In genomic region chr3:129485681-129486056, GRCh38 we compare ENCODE assay signal across 9 cellular contexts. TPM values are rescaled to one million over a fixed set of nuclear protein-coding genes. Genes with fewer than 3 reads are reported as not detected.
A peak's percentile ranks its signal among the peaks of the same experiment; 100 is the strongest.
DNase-seq lines count a peak whose midpoint lies in the region; ATAC-seq and TF ChIP-seq lines count a peak whose summit lies in the region.
"Had no signal": no experiment of that assay in that cellular context is flagged by ENCODE, and none has a peak within 500 bp of the region (broad histone marks: within the 10 kb centered on the region; RNA-seq: fewer than 3 reads in every experiment).

No MANE protein-coding gene starts in this region.

- 34 to 38% methylated on average over 8 of the region's 8 CpGs for WGBS in lung, 2 donors
- WGBS in upper lobe of left lung, 2 donors = 42 to 57% methylated on average over 8 of the region's 8 CpGs

- H3K9me3 ChIP-seq in NT2/D1 (ENCODE audit: insufficient read depth, low read length) = no peaks in the 10 kb centered on the region
- H3K9me3 ChIP-seq in lung (ENCODE audit: control insufficient read depth in 2 of 2, insufficient read depth in 1 of 2, low read length in 1 of 2) = no peaks in the 10 kb centered on the region
- no peaks in the 10 kb centered on the region for H3K9me3 ChIP-seq in upper lobe of left lung
- no peaks in the 10 kb centered on the region for H3K9me3 ChIP-seq in SJCRH30 (replicated peaks)

- H3K27me3 ChIP-seq in NT2/D1 (ENCODE audit: insufficient read depth, insufficient read length) = no peaks in the 10 kb centered on the region
- H3K27me3 ChIP-seq in dorsolateral prefrontal cortex = no peaks in the 10 kb centered on the region
- H3K27me3 ChIP-seq in lung (ENCODE audit: control insufficient read depth, insufficient read depth) = no peaks in the 10 kb centered on the region
- H3K27me3 ChIP-seq in upper lobe of left lung = no peaks in the 10 kb centered on the region
- H3K27me3 ChIP-seq in SJCRH30 = no peaks in the 10 kb centered on the region

- peak; percentile 46 for ATAC-seq in lung (ENCODE audit: insufficient read depth, low FRiP score)
- ATAC-seq in upper lobe of left lung (ENCODE audit: low FRiP score in 2 of 2) = peak; percentile 73 to 85
- no peak for ATAC-seq in HG03025 (IDR thresholded peaks at IDR 0.05; ENCODE audit: low FRiP score, unreplicated experiment)

- TF ChIP-seq EP300 in upper lobe of left lung (IDR thresholded peaks at IDR 0.05) = peak in 1 of 4 donors; percentile 44

- H3K4me3 ChIP-seq in NT2/D1 (ENCODE audit: insufficient read length, low read depth) (no peak overlapping the region), dorsolateral prefrontal cortex (no peak overlapping the region), lung (no peak overlapping the region), upper lobe of left lung (no peak overlapping the region), SJCRH30 (no peak overlapping the region)

- H3K9ac ChIP-seq in NT2/D1 (ENCODE audit: insufficient read length, low read depth) = peak overlapping the region; percentile 70

- H3K4me1 ChIP-seq in NT2/D1 (ENCODE audit: insufficient read depth, insufficient read length) = peaks cover 27% of the 10 kb centered on the region
- H3K4me1 ChIP-seq in lung (ENCODE audit: control insufficient read depth in 2 of 2, insufficient read depth in 2 of 2, low read length in 2 of 2) = peaks cover 0 to 15% of the 10 kb centered on the region in 2 donors
- peaks cover 28 to 44% (median 38%) of the 10 kb centered on the region in 4 donors for H3K4me1 ChIP-seq in upper lobe of left lung
- H3K4me1 ChIP-seq in SJCRH30 = no peaks in the 10 kb centered on the region

- intact Hi-C loops in dorsolateral prefrontal cortex (cut with DNase I) = no loop called here

- peak overlapping the region in 48 of 59 donors; percentile 11 to 94 (median 72) for H3K27ac ChIP-seq in dorsolateral prefrontal cortex
- peak overlapping the region in 1 of 2 donors; percentile 26 for H3K27ac ChIP-seq in lung (ENCODE audit: low read depth in 1 of 2, low read length in 1 of 2)
- H3K27ac ChIP-seq in upper lobe of left lung = peak overlapping the region; percentile 73 to 81 (median 76)
- no peak overlapping the region for H3K27ac ChIP-seq in SJCRH30

- TF ChIP-seq CTCF in dorsolateral prefrontal cortex (IDR thresholded peaks at IDR 0.05 in 54 of 56, conservative IDR thresholded peaks at IDR 0.05 in 2 of 56; ENCODE audit: low read depth in 1 of 56, partially characterized antibody in 56 of 56) (no peak), lung (IDR thresholded peaks at IDR 0.05; ENCODE audit: control extremely low read depth, extremely low read depth) (no peak), upper lobe of left lung (IDR thresholded peaks at IDR 0.05) (no peak)

- TF ChIP-seq POLR2A in upper lobe of left lung (IDR thresholded peaks at IDR 0.05) = peak in 1 of 4 donors; percentile 55

- H3K36me3 ChIP-seq in NT2/D1 (ENCODE audit: insufficient read depth, insufficient read length, low read length) = peaks cover 51% of the 10 kb centered on the region
- peaks cover 0 to 23% of the 10 kb centered on the region in 2 donors for H3K36me3 ChIP-seq in lung (ENCODE audit: control insufficient read depth in 2 of 2, insufficient read depth in 2 of 2, low read length in 2 of 2)
- H3K36me3 ChIP-seq in upper lobe of left lung = peaks cover 0 to 43% (median 10%) of the 10 kb centered on the region in 4 donors
- H3K36me3 ChIP-seq in SJCRH30 = no peaks in the 10 kb centered on the region

- no peak for DNase-seq in NT2/D1 (ENCODE audit: low read depth, low spot score)
- DNase-seq in dorsolateral prefrontal cortex = peak in 4 of 10 donors; percentile 54 to 73 (median 64)
- DNase-seq in lung (ENCODE audit: low spot score) = peak; percentile 82
- peak in 1 of 2 donors; percentile 84 for DNase-seq in upper lobe of left lung
- DNase-seq in SJCRH30 = no peak
- DNase-seq in DMS53 (lab: John Stamatoyannopoulos, UW) = no peak
- DNase-seq: cortex of kidney, NCI-H446 had no signal

RNA-seq across cellular contexts. Expression of gene RHO, which starts 42.8 kb away (rescaled TPM):
- total RNA-seq in dorsolateral prefrontal cortex (1 to 10 TPM in 42 of 120 experiments, under 1 TPM in 74, not detected in 4; 0.18 to 3.1 (median 0.82) TPM), lung (not detected), upper lobe of left lung (not detected)
- polyA plus RNA-seq in lung = under 1 TPM in 1 of 2 donors, not detected in 1; 0.01 TPM
- total RNA-seq in SJCRH30 (2014; rRNA removed; shearing (Covaris generic)) = not detected in 2 replicates

RNA-seq across cellular contexts. Expression of gene IFT122, which starts 45.6 kb away (rescaled TPM):
- total RNA-seq in dorsolateral prefrontal cortex = 10 to 100 TPM; 38.5 to 96.5 (median 58.5) TPM
- total RNA-seq in lung = 10 to 100 TPM; 49.1 to 65.7 TPM
- 10 to 100 TPM; 11.0 to 14.3 TPM for polyA plus RNA-seq in lung
- 100 to 1,000 TPM in 1 of 6 donors, 10 to 100 TPM in 5; 23.7 to 126 (median 29.1) TPM for total RNA-seq in upper lobe of left lung
- total RNA-seq in SJCRH30 (2014; rRNA removed; shearing (Covaris generic)) = 15.7 and 18.1 TPM in 2 replicates

RNA-seq across cellular contexts. Expression of gene MBD4, which starts 45.9 kb away (rescaled TPM):
- total RNA-seq in dorsolateral prefrontal cortex = 10 to 100 TPM; 23.7 to 45.4 (median 31.5) TPM
- total RNA-seq in lung = 10 to 100 TPM; 43.5 to 49.8 TPM
- 10 to 100 TPM; 16.7 to 29.0 TPM for polyA plus RNA-seq in lung
- total RNA-seq in upper lobe of left lung = 10 to 100 TPM; 22.3 to 43.2 (median 34.6) TPM
- total RNA-seq in SJCRH30 (2014; rRNA removed; shearing (Covaris generic)) = 29.6 and 36.7 TPM in 2 replicates

RNA-seq across cellular contexts. Expression of gene EFCAB12, which starts 57.2 kb away (rescaled TPM):
- 1 to 10 TPM; 2.0 to 10.0 (median 4.5) TPM for total RNA-seq in dorsolateral prefrontal cortex
- total RNA-seq in lung = 1 to 10 TPM; 3.8 to 8.8 TPM
- 1 to 10 TPM; 2.6 to 2.7 TPM for polyA plus RNA-seq in lung
- 10 to 100 TPM in 1 of 6 donors, 1 to 10 TPM in 4, under 1 TPM in 1; 0.72 to 10.5 (median 5.1) TPM for total RNA-seq in upper lobe of left lung
- total RNA-seq in SJCRH30 (2014; rRNA removed; shearing (Covaris generic)) = not detected in 2 replicates

RNA-seq across cellular contexts. Expression of gene H1-8, which starts 57.3 kb away (rescaled TPM):
- total RNA-seq in dorsolateral prefrontal cortex = not detected
- total RNA-seq in lung = not detected
- not detected for polyA plus RNA-seq in lung
- total RNA-seq in upper lobe of left lung = not detected
- total RNA-seq in SJCRH30 (2014; rRNA removed; shearing (Covaris generic)) = not detected in 2 replicates
